Comparison of ENCODE assay signal across 12 cellular contexts in genomic region chr2:217935245-217935879, GRCh38.
A peak's percentile ranks its signal among the peaks of the same experiment; 100 is the strongest.
DNase-seq lines count a peak whose midpoint lies in the region; ATAC-seq and TF ChIP-seq lines count a peak whose summit lies in the region.
"Had no signal": no experiment of that assay in that cellular context is flagged by ENCODE, and none has a peak within 500 bp of the region (broad histone marks: within the 10 kb centered on the region; RNA-seq: fewer than 3 reads in every experiment).

No MANE protein-coding gene starts in this region.

- H3K4me3 ChIP-seq in astrocyte of the spinal cord (ENCODE audit: low read depth, low read length) (no peak overlapping the region), psoas muscle (peak overlapping the region; percentile 39)

- H3K27ac Mint-ChIP-seq in natural killer cell treated with Interleukin-12 subunit alpha and Interleukin-12 subunit beta and Interleukin-15 and Interleukin-18, amount 100 ng/mL, for 72 hours, result no peak overlapping the region
- H3K27ac Mint-ChIP-seq in activated naive CD4-positive, alpha-beta T cell treated with anti-CD3 and anti-CD28 coated beads, Interleukin-2, amount 50 U/mL, for 72 hours, result no peak overlapping the region

- 62 to 74% (median 71%) methylated on average over 7 of the region's 7 CpGs for WGBS in psoas muscle, 3 donors

- no peaks in the 10 kb centered on the region for H3K9me3 ChIP-seq in psoas muscle
- H3K9me3 ChIP-seq: BE2C had no signal

- peak; percentile 62 for DNase-seq in AG20443 (ENCODE audit: low spot score)
- DNase-seq in astrocyte of the spinal cord (ENCODE audit: low read depth, low spot score), result peak; percentile 44
- DNase-seq in hepatic stellate cell (ENCODE audit: low spot score), result peak; percentile 73
- DNase-seq in psoas muscle, result peak; percentile 70
- DNase-seq in natural killer cell treated with Interleukin-12 subunit alpha and Interleukin-12 subunit beta and Interleukin-15 and Interleukin-18, amount 100 ng/mL, for 72 hours (ENCODE audit: low spot score), result no peak
- DNase-seq in foreskin keratinocyte, result no peak
- no peak for DNase-seq in activated naive CD4-positive, alpha-beta T cell treated with anti-CD3 and anti-CD28 coated beads, Interleukin-2, amount 50 U/mL, for 72 hours (ENCODE audit: low spot score in 2 of 2)
- no peak for DNase-seq in NCI-H2171 treated with DMSO at 0.1 percent for 48 hours (lab: John Stamatoyannopoulos, UW)
- DNase-seq: activated CD4-positive, alpha-beta T cell treated with anti-CD3 and anti-CD28 coated beads, Interleukin-2, amount 50 U/mL, for 1 hour; BE2C; cerebellar nuclear complex had no signal

- H3K27me3 ChIP-seq in psoas muscle (ENCODE audit: insufficient read depth in 3 of 3, low read length in 2 of 3), result no peaks in the 10 kb centered on the region
- no peaks in the 10 kb centered on the region for H3K27me3 ChIP-seq in foreskin keratinocyte
- H3K27me3 ChIP-seq: BE2C had no signal

- H3K4me1 ChIP-seq in psoas muscle (peaks cover 85% of the 10 kb centered on the region), foreskin keratinocyte (peaks cover 17% of the 10 kb centered on the region)

- ATAC-seq in psoas muscle (peak; percentile 2 to 16 (median 6)), foreskin keratinocyte (no peak)
- ATAC-seq in natural killer cell treated with Interleukin-12 subunit alpha and Interleukin-12 subunit beta and Interleukin-15 and Interleukin-18, amount 100 ng/mL, for 72 hours, result no peak
- ATAC-seq in activated naive CD4-positive, alpha-beta T cell treated with anti-CD3 and anti-CD28 coated beads, Interleukin-2, amount 50 U/mL, for 72 hours, result no peak
- ATAC-seq: PC-3 had no signal

- intact Hi-C loops in psoas muscle (cut with DNase I), result no loop called here

- H3K9me3 Mint-ChIP-seq in natural killer cell treated with Interleukin-12 subunit alpha and Interleukin-12 subunit beta and Interleukin-15 and Interleukin-18, amount 100 ng/mL, for 72 hours, result no peaks in the 10 kb centered on the region
- H3K9me3 Mint-ChIP-seq in activated naive CD4-positive, alpha-beta T cell treated with anti-CD3 and anti-CD28 coated beads, Interleukin-2, amount 50 U/mL, for 72 hours, result no peaks in the 10 kb centered on the region

- peaks cover 6 to 7% of the 10 kb centered on the region in 2 donors for H3K4me1 Mint-ChIP-seq in natural killer cell treated with Interleukin-12 subunit alpha and Interleukin-12 subunit beta and Interleukin-15 and Interleukin-18, amount 100 ng/mL, for 72 hours (ENCODE audit: low read depth in 2 of 2)

- in situ Hi-C loops in astrocyte of the spinal cord (cut with HindIII; ENCODE audit: low sequenced_read_pairs), result no loop called here

- no peaks in the 10 kb centered on the region for H3K36me3 ChIP-seq in psoas muscle (ENCODE audit: insufficient read depth in 1 of 2, low read depth in 1 of 2)

- peaks cover 31 to 34% of the 10 kb centered on the region in 2 donors for H3K27me3 Mint-ChIP-seq in natural killer cell treated with Interleukin-12 subunit alpha and Interleukin-12 subunit beta and Interleukin-15 and Interleukin-18, amount 100 ng/mL, for 72 hours

- H3K27ac ChIP-seq in psoas muscle, result peak overlapping the region; percentile 87
- H3K27ac ChIP-seq in foreskin keratinocyte, result no peak overlapping the region

- TF ChIP-seq CTCF in astrocyte of the spinal cord (IDR thresholded peaks at IDR 0.05; ENCODE audit: low read depth, low read length), result no peak
- TF ChIP-seq CTCF in psoas muscle (IDR thresholded peaks at IDR 0.05), result no peak
- TF ChIP-seq CTCF in foreskin keratinocyte (conservative IDR thresholded peaks at IDR 0.05), result no peak

- no peak overlapping the region for H3K4me3 Mint-ChIP-seq in natural killer cell treated with Interleukin-12 subunit alpha and Interleukin-12 subunit beta and Interleukin-15 and Interleukin-18, amount 100 ng/mL, for 72 hours

- H3K36me3 Mint-ChIP-seq in natural killer cell treated with Interleukin-12 subunit alpha and Interleukin-12 subunit beta and Interleukin-15 and Interleukin-18, amount 100 ng/mL, for 72 hours, result no peaks in the 10 kb centered on the region
- no peaks in the 10 kb centered on the region for H3K36me3 Mint-ChIP-seq in activated naive CD4-positive, alpha-beta T cell treated with anti-CD3 and anti-CD28 coated beads, Interleukin-2, amount 50 U/mL, for 72 hours

Comparison
In these comparisons a context has a peak if more than half of its experiments do, and no peak if none do; other contexts are left out.
1. DNase-seq: peak in AG20443 (single experiment), astrocyte of the spinal cord (single experiment), hepatic stellate cell (single experiment) and psoas muscle (2 of 2); none in natural killer cell treated with Interleukin-12 subunit alpha and Interleukin-12 subunit beta and Interleukin-15 and Interleukin-18, amount 100 ng/mL, for 72 hours (single experiment), foreskin keratinocyte (0 of 2), activated naive CD4-positive, alpha-beta T cell treated with anti-CD3 and anti-CD28 coated beads, Interleukin-2, amount 50 U/mL, for 72 hours (0 of 2) and NCI-H2171 treated with DMSO at 0.1 percent for 48 hours (single experiment).
2. ATAC-seq: peak in psoas muscle (4 of 4); none in natural killer cell treated with Interleukin-12 subunit alpha and Interleukin-12 subunit beta and Interleukin-15 and Interleukin-18, amount 100 ng/mL, for 72 hours (0 of 2), foreskin keratinocyte (single experiment) and activated naive CD4-positive, alpha-beta T cell treated with anti-CD3 and anti-CD28 coated beads, Interleukin-2, amount 50 U/mL, for 72 hours (0 of 2).